16 cellular contexts compared by ENCODE assay signal in the genomic region with DNA sequence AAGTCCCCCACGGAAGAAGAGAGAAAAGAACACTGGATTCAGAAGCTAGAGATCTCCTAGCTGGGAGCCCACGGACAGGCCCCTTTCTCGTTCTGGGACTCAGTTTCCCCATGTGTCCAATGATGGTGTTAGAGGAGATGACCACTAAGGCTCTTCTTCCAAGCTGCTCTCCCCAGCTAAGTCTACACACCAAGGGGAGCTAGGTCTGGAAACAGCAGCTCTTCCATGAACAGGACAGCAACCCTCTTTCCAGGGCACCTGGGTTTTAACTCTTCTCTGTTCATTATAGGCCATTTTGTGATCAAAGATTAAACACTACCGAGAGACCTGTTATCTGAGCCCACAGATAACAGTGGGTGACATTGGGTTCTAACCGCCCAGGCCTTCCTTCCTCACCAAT.
DNase-seq lines count a peak whose midpoint lies in the region; ATAC-seq, FAIRE-seq and TF ChIP-seq lines count a peak whose summit lies in the region.
"Had no signal": no experiment of that assay in that cellular context is flagged by ENCODE, and none has a peak within 500 bp of the region (broad histone marks: within the 10 kb centered on the region; RNA-seq: fewer than 3 reads in every experiment).

No MANE protein-coding gene starts in this region.

- TF ChIP-seq CTCF in activated CD8-positive, alpha-beta T cell treated with anti-CD3 and anti-CD28 coated beads for 36 hours (IDR thresholded peaks at IDR 0.05), result no peak
- TF ChIP-seq CTCF in glutamatergic neuron (IDR thresholded peaks at IDR 0.05; ENCODE audit: partially characterized antibody, unreplicated experiment) (no peak), testis (IDR thresholded peaks at IDR 0.05) (no peak)

- intact Hi-C loops in activated CD4-positive, alpha-beta T cell treated with anti-CD3 and anti-CD28 coated beads, Interleukin-2, amount 10 ng/mL, durations not matched to agents 24 days and 14 days (cut with micrococcal nuclease), result loop anchor here (1.0 to 2.0 kb wide), 5 partner anchors 9 to 203 kb away; a partner anchor contains a TSS
- intact Hi-C loops in activated CD8-positive, alpha-beta T cell treated with anti-CD3 and anti-CD28 coated beads for 36 hours (cut with micrococcal nuclease), result loop anchor here (5.0 to 10.0 kb wide), 3 partner anchors 71 to 199 kb away; no protein-coding TSS in a partner anchor
- intact Hi-C loops in testis (cut with DNase I; ENCODE audit: low total_unique reads), result no loop called here

- no peak for TF ChIP-seq POLR2A in testis (IDR thresholded peaks at IDR 0.05)
- no peak for TF ChIP-seq POLR2A in H54 (IDR thresholded peaks at IDR 0.05; ENCODE audit: low read depth, low read length)

- H3K4me3 ChIP-seq in testis, result no peak overlapping the region
- H3K4me3 ChIP-seq: SK-N-MC, thyroid gland had no signal

- WGBS in testis, 2 donors, result 83 to 87% methylated on average over 5 of the region's 5 CpGs

- peaks cover 68% of the 10 kb centered on the region for H3K4me1 ChIP-seq in testis

- H3K36me3 ChIP-seq in testis (ENCODE audit: low read depth, missing control alignments), result no peaks in the 10 kb centered on the region
- H3K36me3 ChIP-seq: thyroid gland had no signal

- no peak for DNase-seq in activated CD4-positive, alpha-beta T cell treated with anti-CD3 and anti-CD28 coated beads, Interleukin-2, amount 10 ng/mL, durations not matched to agents 24 days and 14 days
- no peak for DNase-seq in activated CD4-positive, alpha-beta T cell treated with anti-CD3 and anti-CD28 coated beads, Interleukin-2, amount 50 U/mL, for 4 hours
- DNase-seq in activated CD8-positive, alpha-beta T cell treated with anti-CD3 and anti-CD28 coated beads for 36 hours, result no peak
- DNase-seq in glutamatergic neuron, result no peak
- DNase-seq in testis, result no peak
- DNase-seq in H54 (ENCODE audit: insufficient read length, low spot score), result no peak
- no peak for DNase-seq in NCI-H2029 treated with DMSO at 0.1 percent for 48 hours (lab: John Stamatoyannopoulos, UW)
- DNase-seq: aorta, foreskin fibroblast, Karpas-422, NCI-H2081 treated with DMSO at 0.1 percent for 48 hours, thyroid gland had no signal

- peak overlapping the region; percentile 97 for H3K27ac Mint-ChIP-seq in activated CD4-positive, alpha-beta T cell treated with anti-CD3 and anti-CD28 coated beads, Interleukin-2, amount 10 ng/mL, durations not matched to agents 24 days and 14 days
- H3K27ac Mint-ChIP-seq in activated CD8-positive, alpha-beta T cell treated with anti-CD3 and anti-CD28 coated beads for 36 hours, result peak overlapping the region; percentile 98
- peak overlapping the region; percentile 62 for H3K27ac Mint-ChIP-seq in glutamatergic neuron (ENCODE audit: unreplicated experiment)

- peaks cover 78% of the 10 kb centered on the region for H3K4me1 Mint-ChIP-seq in activated CD4-positive, alpha-beta T cell treated with anti-CD3 and anti-CD28 coated beads, Interleukin-2, amount 10 ng/mL, durations not matched to agents 24 days and 14 days
- H3K4me1 Mint-ChIP-seq in activated CD8-positive, alpha-beta T cell treated with anti-CD3 and anti-CD28 coated beads for 36 hours (ENCODE audit: low read depth), result peaks cover 84% of the 10 kb centered on the region
- peaks cover 61% of the 10 kb centered on the region for H3K4me1 Mint-ChIP-seq in glutamatergic neuron (ENCODE audit: low read depth, unreplicated experiment)

- H3K9me3 ChIP-seq in testis, result no peaks in the 10 kb centered on the region
- H3K9me3 ChIP-seq: thyroid gland had no signal

- FAIRE-seq in H54 (lab: Jason Lieb, UNC), result no peak
- FAIRE-seq: A204.1, keratinocyte had no signal

- H3K36me3 Mint-ChIP-seq in activated CD4-positive, alpha-beta T cell treated with anti-CD3 and anti-CD28 coated beads, Interleukin-2, amount 10 ng/mL, durations not matched to agents 24 days and 14 days (ENCODE audit: low read depth), result peaks cover 6% of the 10 kb centered on the region
- H3K36me3 Mint-ChIP-seq in activated CD8-positive, alpha-beta T cell treated with anti-CD3 and anti-CD28 coated beads for 36 hours (ENCODE audit: low read depth), result peaks cover 6% of the 10 kb centered on the region
- H3K36me3 Mint-ChIP-seq in glutamatergic neuron (ENCODE audit: unreplicated experiment), result no peaks in the 10 kb centered on the region

- H3K4me3 Mint-ChIP-seq in activated CD4-positive, alpha-beta T cell treated with anti-CD3 and anti-CD28 coated beads, Interleukin-2, amount 10 ng/mL, durations not matched to agents 24 days and 14 days, result peak overlapping the region; percentile 81
- peak overlapping the region; percentile 74 for H3K4me3 Mint-ChIP-seq in activated CD8-positive, alpha-beta T cell treated with anti-CD3 and anti-CD28 coated beads for 36 hours
- H3K4me3 Mint-ChIP-seq in glutamatergic neuron (ENCODE audit: unreplicated experiment), result no peak overlapping the region

- no peak for ATAC-seq in activated CD8-positive, alpha-beta T cell treated with anti-CD3 and anti-CD28 coated beads for 36 hours
- no peak for ATAC-seq in HG03097 (IDR thresholded peaks at IDR 0.05; ENCODE audit: low FRiP score, unreplicated experiment)

- CTCF ChIA-PET in activated CD8-positive, alpha-beta T cell treated with anti-CD3 and anti-CD28 coated beads for 36 hours (lab: Charles Lee), result interaction anchor here (0.8 to 1.6 kb wide), 8 partner anchors 9 to 198 kb away, joined by 3 to 4 read pairs (median 3); a partner anchor contains a TSS

- H3K27ac ChIP-seq in testis, result peak overlapping the region; percentile 4 to 44

- POLR2A ChIA-PET in activated CD8-positive, alpha-beta T cell treated with anti-CD3 and anti-CD28 coated beads for 36 hours (lab: Charles Lee), result interaction anchor here (0.9 to 2.8 kb wide), 12 partner anchors 9 to 122 kb away, joined by 3 to 16 read pairs (median 4); a partner anchor contains a TSS

- no peaks in the 10 kb centered on the region for H3K9me3 Mint-ChIP-seq in activated CD4-positive, alpha-beta T cell treated with anti-CD3 and anti-CD28 coated beads, Interleukin-2, amount 10 ng/mL, durations not matched to agents 24 days and 14 days
- no peaks in the 10 kb centered on the region for H3K9me3 Mint-ChIP-seq in activated CD8-positive, alpha-beta T cell treated with anti-CD3 and anti-CD28 coated beads for 36 hours
- H3K9me3 Mint-ChIP-seq in glutamatergic neuron (ENCODE audit: unreplicated experiment), result peaks cover 48% of the 10 kb centered on the region

- H3K27me3 ChIP-seq in testis, result no peaks in the 10 kb centered on the region
- H3K27me3 ChIP-seq: thyroid gland had no signal

- no peaks in the 10 kb centered on the region for H3K27me3 Mint-ChIP-seq in activated CD4-positive, alpha-beta T cell treated with anti-CD3 and anti-CD28 coated beads, Interleukin-2, amount 10 ng/mL, durations not matched to agents 24 days and 14 days
- H3K27me3 Mint-ChIP-seq in activated CD8-positive, alpha-beta T cell treated with anti-CD3 and anti-CD28 coated beads for 36 hours, result no peaks in the 10 kb centered on the region
- peaks cover 28% of the 10 kb centered on the region for H3K27me3 Mint-ChIP-seq in glutamatergic neuron (ENCODE audit: unreplicated experiment)
